19 cellular contexts compared by ENCODE assay signal in the genomic region with DNA sequence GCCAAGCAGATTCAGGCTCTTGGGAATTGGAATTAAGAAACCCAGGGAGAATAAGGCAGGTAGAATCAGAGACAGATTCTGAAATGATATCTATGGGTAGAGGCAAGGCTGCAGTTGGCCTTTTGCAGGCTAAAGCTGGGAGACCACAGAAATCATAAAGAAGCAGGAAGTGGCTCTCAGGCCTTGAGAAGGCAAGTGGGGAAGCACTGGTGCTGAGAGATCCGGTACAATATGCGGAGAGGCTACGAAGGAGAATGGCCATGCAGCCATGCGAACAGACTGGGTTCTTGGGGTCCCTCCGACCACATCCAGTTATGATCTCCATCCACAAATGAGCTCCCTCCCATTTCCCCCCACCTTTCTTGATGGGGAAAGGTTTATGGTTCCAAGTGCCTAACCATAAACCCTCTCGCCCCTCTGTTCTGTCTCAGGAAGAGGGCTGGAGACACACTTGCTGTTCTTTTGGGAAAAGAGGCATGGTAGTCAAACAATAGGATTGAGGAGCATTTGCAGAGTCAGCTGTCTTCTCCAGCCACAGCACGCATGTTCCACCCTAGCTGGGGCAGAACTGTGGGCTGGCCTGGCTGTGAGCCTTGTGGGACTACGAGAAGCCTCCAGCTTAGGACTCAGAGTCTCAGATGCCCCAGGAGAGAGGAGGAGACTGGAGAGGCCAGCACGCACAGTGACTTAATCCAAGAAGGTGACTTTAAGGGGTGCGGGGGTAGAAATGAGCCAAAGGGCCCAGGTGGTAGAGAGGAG.
"Had no signal": no experiment of that assay in that cellular context is flagged by ENCODE, and none has a peak within 500 bp of the region (broad histone marks: within the 10 kb centered on the region; RNA-seq: fewer than 3 reads in every experiment).

No MANE protein-coding gene starts in this region.

- DNase-seq: colonic mucosa; effector CD8-positive, alpha-beta T cell; foreskin keratinocyte; heart left ventricle; left cardiac atrium; left lung; mesenchymal stem cell; mucosa of descending colon; naive thymus-derived CD8-positive, alpha-beta T cell; pancreas; right lobe of liver; stimulated activated CD4-positive, alpha-beta T cell treated with anti-CD3 and anti-CD28 coated beads, Interleukin-2, amount 100 ng/mL, for 24 hours; stimulated activated CD4-positive, alpha-beta T cell treated with anti-CD3 and anti-CD28 coated beads, Interleukin-4, amount 100 ng/mL, for 24 hours; stimulated activated naive CD4-positive, alpha-beta T cell treated with Interleukin-2 at 50 U/mL for 16 hours; stomach; tibial artery had no signal

- H3K4me3 ChIP-seq: colonic mucosa, esophagus muscularis mucosa, gastroesophageal sphincter, heart left ventricle, hepatocyte, left lung, mucosa of descending colon, pancreas, right lobe of liver, stomach, tibial artery had no signal

- H3K27ac ChIP-seq: colonic mucosa, esophagus muscularis mucosa, foreskin keratinocyte, gastroesophageal sphincter, heart left ventricle, hepatocyte, left lung, pancreas, right lobe of liver, stomach, tibial artery had no signal

- H3K9me3 ChIP-seq: colonic mucosa, pancreas, right lobe of liver had no signal

- H3K27me3 ChIP-seq: colonic mucosa, left lung, pancreas, right lobe of liver, tibial artery had no signal

- H3K4me1 ChIP-seq: foreskin keratinocyte, left lung had no signal

- H3K36me3 ChIP-seq: colonic mucosa, esophagus muscularis mucosa, gastroesophageal sphincter, heart left ventricle, left lung, pancreas, right lobe of liver, stomach, tibial artery had no signal
